In genomic region chr12:82203076-82203475, GRCh38 we compare ENCODE assay signal across 24 cellular contexts.
DNase-seq lines count a peak whose midpoint lies in the region; FAIRE-seq and TF ChIP-seq lines count a peak whose summit lies in the region.
"Had no signal": no experiment of that assay in that cellular context is flagged by ENCODE, and none has a peak within 500 bp of the region (broad histone marks: within the 10 kb centered on the region; RNA-seq: fewer than 3 reads in every experiment).

No MANE protein-coding gene starts in this region.

- no peaks in the 10 kb centered on the region for H3K27me3 ChIP-seq in bronchial epithelial cell (ENCODE audit: control insufficient read depth, insufficient read depth, low read length)
- H3K27me3 ChIP-seq: BE2C; BLaER1 treated with 17β-estradiol and CSF1 and Interleukin-3, amounts not matched to agents 10 nM and 100 nM had no signal

- no peak overlapping the region for H3K4me3 ChIP-seq in bronchial epithelial cell (ENCODE audit: low read depth, low read length)
- no peak overlapping the region for H3K4me3 ChIP-seq in retinal pigment epithelial cell (ENCODE audit: low read length)
- H3K4me3 ChIP-seq: A549; BLaER1 treated with 17β-estradiol and CSF1 and Interleukin-3, amounts not matched to agents 10 nM and 100 nM; GM12878; GM23338 had no signal

- H3K27ac ChIP-seq in 22Rv1: peak overlapping the region; percentile 21; the same call in 1 of the 2 replicates
- H3K27ac ChIP-seq: A549; BLaER1 treated with 17β-estradiol and CSF1 and Interleukin-3, amounts not matched to agents 10 nM and 100 nM had no signal

- no peaks in the 10 kb centered on the region for H3K36me3 ChIP-seq in bronchial epithelial cell (ENCODE audit: control insufficient read depth, insufficient read depth, low read length)
- H3K36me3 ChIP-seq: BE2C; BLaER1 treated with 17β-estradiol and CSF1 and Interleukin-3, amounts not matched to agents 10 nM and 100 nM had no signal

- in situ Hi-C loops in GM13976 (cut with MboI; ENCODE audit: low sequenced_read_pairs, unreplicated experiment): no loop called here

- TF ChIP-seq CTCF in 22Rv1 (IDR thresholded peaks at IDR 0.05) (no peak), bronchial epithelial cell (IDR thresholded peaks at IDR 0.05; ENCODE audit: insufficient read depth, low read length, severe bottlenecking) (no peak), retinal pigment epithelial cell (conservative IDR thresholded peaks at IDR 0.05; ENCODE audit: low read depth, low read length) (no peak), GM13976 (IDR thresholded peaks at IDR 0.05; ENCODE audit: borderline replicate concordance, control extremely low read depth, extremely low read depth, insufficient read depth, missing control alignments) (no peak)

- intact Hi-C loops in posterior cingulate gyrus (cut with DNase I): no loop called here

- FAIRE-seq in bronchial epithelial cell (lab: Jason Lieb, UNC): peak; percentile 50
- FAIRE-seq: A549, D721Med, GM12878, GM18507 had no signal

- DNase-seq in A172 (ENCODE audit: low spot score) (peak; percentile 14), bronchial epithelial cell (ENCODE audit: low read depth) (peak; percentile 33), retinal pigment epithelial cell (ENCODE audit: low read depth) (peak; percentile 65), NCI-H524 (lab: John Stamatoyannopoulos, UW) (no peak), GM13976 (ENCODE audit: low spot score) (no peak), posterior cingulate gyrus (no peak)
- DNase-seq: ACHN; AML-193; BE2C; CD4-positive, alpha-beta T cell; CD8-positive, alpha-beta memory T cell; DMS 273 treated with DMSO at 0.1 percent for 48 hours; DMS79; EL; GDM1; H9; HFFc6 had no signal

Comparison
In these comparisons a context has a peak if more than half of its experiments do, and no peak if none do; other contexts are left out.
1. DNase-seq: peak in A172 (single experiment), bronchial epithelial cell (single experiment) and retinal pigment epithelial cell (single experiment); none in NCI-H524 (0 of 2), GM13976 (single experiment) and posterior cingulate gyrus (0 of 10).